Comparison of ENCODE assay signal across 23 cellular contexts in the genomic region with DNA sequence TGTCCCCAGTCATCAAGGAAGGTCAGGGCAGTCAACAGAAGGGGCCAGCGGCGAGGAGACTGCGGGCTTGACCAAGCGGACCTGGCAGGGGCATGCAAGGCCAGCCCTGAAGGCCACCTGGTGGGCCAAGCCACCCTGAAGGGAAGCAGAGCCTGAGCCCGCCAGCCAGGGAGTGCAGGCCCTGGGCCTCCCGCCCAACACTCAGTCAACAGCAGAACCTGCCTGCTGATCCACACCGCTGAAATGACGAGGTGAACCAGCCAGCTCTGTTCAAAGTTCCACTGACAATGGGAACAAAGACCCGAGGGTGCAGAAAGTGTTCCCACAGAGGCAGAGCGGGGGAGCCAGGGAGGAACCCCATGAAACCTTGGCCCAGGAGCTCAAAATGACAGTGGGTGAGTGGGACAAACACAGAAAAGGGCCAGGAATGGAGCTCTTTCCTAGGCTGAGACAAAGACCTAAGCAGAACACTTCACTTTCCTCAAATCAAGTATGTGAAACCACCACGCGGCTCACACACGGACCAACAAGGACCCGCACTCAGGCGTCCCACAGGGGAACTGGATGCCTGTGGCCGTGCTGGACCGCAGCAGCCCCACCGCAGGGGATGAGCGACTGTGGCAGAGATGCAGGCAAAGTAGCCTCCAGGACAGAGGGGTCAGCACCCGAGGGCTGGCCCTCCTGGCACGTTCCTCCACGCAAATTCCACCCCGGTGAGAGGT. TPM values are rescaled to one million over a fixed set of nuclear protein-coding genes. Genes with fewer than 3 reads are reported as not detected.
A peak's percentile ranks its signal among the peaks of the same experiment; 100 is the strongest.
DNase-seq lines count a peak whose midpoint lies in the region; ATAC-seq, FAIRE-seq and TF ChIP-seq lines count a peak whose summit lies in the region.
"Had no signal": no experiment of that assay in that cellular context is flagged by ENCODE, and none has a peak within 500 bp of the region (broad histone marks: within the 10 kb centered on the region; RNA-seq: fewer than 3 reads in every experiment).

No MANE protein-coding gene starts in this region.

- H2AK5ac ChIP-seq in mesenchymal stem cell (ENCODE audit: low read length, severe bottlenecking): no peak overlapping the region

- intact Hi-C loops in natural killer cell (cut with micrococcal nuclease): no loop called here

- no peak for FAIRE-seq in D721Med (lab: Jason Lieb, UNC)
- FAIRE-seq: GM12878, pancreas had no signal

- H3K4me3 Mint-ChIP-seq in CD4-positive, CD25-positive, alpha-beta regulatory T cell: peak overlapping the region in 2 of 4 donors; percentile 74 to 78
- peak overlapping the region; percentile 74 for H3K4me3 Mint-ChIP-seq in central memory CD8-positive, alpha-beta T cell
- H3K4me3 Mint-ChIP-seq in natural killer cell: peak overlapping the region; percentile 88

- H3K79me1 ChIP-seq in mesenchymal stem cell (replicated peaks; ENCODE audit: low read length, poor library complexity, severe bottlenecking): peaks cover 49% of the 10 kb centered on the region

- H3K4me1 ChIP-seq in CD4-positive, CD25-positive, alpha-beta regulatory T cell (ENCODE audit: control insufficient read depth, insufficient read depth, low read length, poor library complexity, severe bottlenecking): peaks cover 29% of the 10 kb centered on the region
- H3K4me1 ChIP-seq in mesenchymal stem cell (ENCODE audit: control insufficient read depth, insufficient read depth, low read depth, low read length): peaks cover 29% of the 10 kb centered on the region
- H3K4me1 ChIP-seq: HAP-1, pancreas, SJSA1 had no signal

- no peaks in the 10 kb centered on the region for H3K9me3 Mint-ChIP-seq in CD4-positive, CD25-positive, alpha-beta regulatory T cell
- no peaks in the 10 kb centered on the region for H3K9me3 Mint-ChIP-seq in central memory CD8-positive, alpha-beta T cell
- H3K9me3 Mint-ChIP-seq in natural killer cell: no peaks in the 10 kb centered on the region

- H3K27me3 Mint-ChIP-seq in CD4-positive, CD25-positive, alpha-beta regulatory T cell: no peaks in the 10 kb centered on the region
- no peaks in the 10 kb centered on the region for H3K27me3 Mint-ChIP-seq in central memory CD8-positive, alpha-beta T cell
- no peaks in the 10 kb centered on the region for H3K27me3 Mint-ChIP-seq in natural killer cell (ENCODE audit: low read depth in 2 of 2)

- peaks cover 17% of the 10 kb centered on the region for H3K36me3 ChIP-seq in CD4-positive, CD25-positive, alpha-beta regulatory T cell (ENCODE audit: control insufficient read depth, insufficient read depth, low read length)
- H3K36me3 ChIP-seq in mesenchymal stem cell (ENCODE audit: control insufficient read depth in 1 of 2, insufficient read depth in 2 of 2, low read depth in 1 of 2, low read length in 2 of 2): peaks cover 12 to 27% of the 10 kb centered on the region in 2 experiments
- H3K36me3 ChIP-seq: pancreas had no signal

- no peak overlapping the region for H4K91ac ChIP-seq in mesenchymal stem cell (ENCODE audit: low read length)

- no peak overlapping the region for H3K18ac ChIP-seq in mesenchymal stem cell (ENCODE audit: low read depth in 1 of 2, low read length in 2 of 2)

- in situ Hi-C loops in G401 (cut with HindIII; ENCODE audit: low sequenced_read_pairs): no loop called here

- H2BK120ac ChIP-seq in mesenchymal stem cell (ENCODE audit: low read depth, low read length): no peak overlapping the region

- no peak overlapping the region for H3K23ac ChIP-seq in mesenchymal stem cell (ENCODE audit: low read length in 2 of 2)

- H2BK5ac ChIP-seq in mesenchymal stem cell (ENCODE audit: low read depth, low read length, poor library complexity, severe bottlenecking): no peak overlapping the region

- H3K27me3 ChIP-seq in CD4-positive, CD25-positive, alpha-beta regulatory T cell (ENCODE audit: control insufficient read depth, insufficient read depth, low read length): no peaks in the 10 kb centered on the region
- H3K27me3 ChIP-seq in mesenchymal stem cell (ENCODE audit: control insufficient read depth in 1 of 2, insufficient read depth in 1 of 2, low read length in 2 of 2): no peaks in the 10 kb centered on the region
- H3K27me3 ChIP-seq: esophagus muscularis mucosa, MG63, pancreas, SJSA1, transverse colon had no signal

- H3K4ac ChIP-seq in mesenchymal stem cell (ENCODE audit: low read depth in 1 of 2, low read length in 2 of 2): no peak overlapping the region

- no peak overlapping the region for H2BK12ac ChIP-seq in mesenchymal stem cell (ENCODE audit: low read length in 2 of 2)

- 97% methylated on average over 23 of the region's 23 CpGs for WGBS in mesenchymal stem cell

- no peak overlapping the region for H3K4me2 ChIP-seq in mesenchymal stem cell (ENCODE audit: low read length, poor library complexity, severe bottlenecking)

- no peak overlapping the region for H2BK15ac ChIP-seq in mesenchymal stem cell (ENCODE audit: low read depth, poor library complexity, severe bottlenecking)

- no peak overlapping the region for H3K14ac ChIP-seq in mesenchymal stem cell (ENCODE audit: low read length in 2 of 2)

- no peak overlapping the region for H3K27ac ChIP-seq in CD4-positive, CD25-positive, alpha-beta regulatory T cell (ENCODE audit: insufficient read depth, low read length, poor library complexity, severe bottlenecking)
- H3K27ac ChIP-seq in mesenchymal stem cell (ENCODE audit: low read length, poor library complexity, severe bottlenecking): no peak overlapping the region
- H3K27ac ChIP-seq: esophagus muscularis mucosa, pancreas, SJSA1, transverse colon had no signal

- no peak overlapping the region for H3K4me3 ChIP-seq in CD4-positive, CD25-positive, alpha-beta regulatory T cell (ENCODE audit: low read depth, low read length)
- H3K4me3 ChIP-seq in mesenchymal stem cell (ENCODE audit: insufficient read depth in 1 of 2, low read depth in 1 of 2, low read length in 2 of 2): no peak overlapping the region
- H3K4me3 ChIP-seq: esophagus muscularis mucosa, GM12878, HAP-1, MG63, pancreas, SJSA1, transverse colon had no signal

- H3K36me3 Mint-ChIP-seq in CD4-positive, CD25-positive, alpha-beta regulatory T cell: peaks cover 21% of the 10 kb centered on the region
- peaks cover 30% of the 10 kb centered on the region for H3K36me3 Mint-ChIP-seq in central memory CD8-positive, alpha-beta T cell (ENCODE audit: insufficient read depth)
- H3K36me3 Mint-ChIP-seq in natural killer cell: no peaks in the 10 kb centered on the region

- H3K4me1 Mint-ChIP-seq in CD4-positive, CD25-positive, alpha-beta regulatory T cell: peaks cover 12 to 74% (median 44%) of the 10 kb centered on the region in 4 donors
- H3K4me1 Mint-ChIP-seq in central memory CD8-positive, alpha-beta T cell: peaks cover 52% of the 10 kb centered on the region
- H3K4me1 Mint-ChIP-seq in natural killer cell: peaks cover 70 to 73% of the 10 kb centered on the region in 2 donors

- H3K9ac ChIP-seq in mesenchymal stem cell (ENCODE audit: low read length): no peak overlapping the region

- ATAC-seq in CD4-positive, CD25-positive, alpha-beta regulatory T cell (ENCODE audit: low read depth in 2 of 2): no peak
- ATAC-seq in central memory CD8-positive, alpha-beta T cell (replicated peaks; ENCODE audit: extremely low read depth, poor library complexity, severe bottlenecking): no peak
- ATAC-seq in natural killer cell: no peak
- no peak for ATAC-seq in HG03342 (IDR thresholded peaks at IDR 0.05; ENCODE audit: unreplicated experiment)
- no peak for ATAC-seq in HG03520 (IDR thresholded peaks at IDR 0.05; ENCODE audit: unreplicated experiment)
- ATAC-seq: GM12878, sciatic nerve had no signal

- TF ChIP-seq CTCF in natural killer cell (IDR thresholded peaks at IDR 0.05) (no peak), D721Med (IDR thresholded peaks at IDR 0.05; ENCODE audit: insufficient read depth, missing control alignments) (no peak)

- peak overlapping the region; percentile 26 to 90 (median 79) for H3K27ac Mint-ChIP-seq in CD4-positive, CD25-positive, alpha-beta regulatory T cell
- peak overlapping the region; percentile 39 for H3K27ac Mint-ChIP-seq in central memory CD8-positive, alpha-beta T cell (ENCODE audit: low read depth)
- H3K27ac Mint-ChIP-seq in natural killer cell: peak overlapping the region; percentile 82 to 89

- H2AFZ ChIP-seq in mesenchymal stem cell (ENCODE audit: low read depth, low read length): no peak overlapping the region

- no peaks in the 10 kb centered on the region for H3K9me3 ChIP-seq in CD4-positive, CD25-positive, alpha-beta regulatory T cell (ENCODE audit: control insufficient read depth in 2 of 2, low read length in 2 of 2)
- H3K9me3 ChIP-seq in mesenchymal stem cell (ENCODE audit: control insufficient read depth, low read length): no peaks in the 10 kb centered on the region
- H3K9me3 ChIP-seq: esophagus muscularis mucosa, HAP-1, MG63, pancreas, SJSA1, transverse colon had no signal

- DNase-seq in CD4-positive, CD25-positive, alpha-beta regulatory T cell: no peak
- DNase-seq in G401 (ENCODE audit: low spot score): peak; percentile 48
- DNase-seq in central memory CD8-positive, alpha-beta T cell (ENCODE audit: low spot score in 2 of 2): no peak
- no peak for DNase-seq in natural killer cell
- DNase-seq in mesenchymal stem cell: no peak
- no peak for DNase-seq in D721Med (ENCODE audit: insufficient read length, low spot score)
- DNase-seq: central memory CD4-positive, alpha-beta T cell; DMS 273 treated with DMSO at 0.1 percent for 48 hours; MG63; NCI-H1694; NCI-H2227 treated with DMSO at 0.1 percent for 48 hours; NCI-H82; stimulated activated naive CD4-positive, alpha-beta T cell treated with Interleukin-2 at 50 U/mL for 16 hours had no signal

- H4K8ac ChIP-seq in mesenchymal stem cell (ENCODE audit: low read length): no peak overlapping the region

RNA-seq across cellular contexts. Expression of a gene that starts 12.0 kb away (rescaled TPM):
- 45.2 TPM for total RNA-seq in CD4-positive, CD25-positive, alpha-beta regulatory T cell
- 1 to 10 TPM; 1.1 to 2.9 (median 1.4) TPM for polyA plus RNA-seq in CD4-positive, CD25-positive, alpha-beta regulatory T cell
- total RNA-seq in G401 (2014; rRNA removed; shearing (Covaris generic)): 45.5 and 46.3 TPM in 2 replicates
- total RNA-seq in natural killer cell: 100 to 1,000 TPM; 100 to 122 (median 106) TPM
- polyA plus RNA-seq in mesenchymal stem cell (2013, experiment 1 of 2): 8.3 TPM
- polyA plus RNA-seq in mesenchymal stem cell (2013, experiment 2 of 2): 8.7 TPM

RNA-seq across cellular contexts. Expression of a gene that starts 29.8 kb away (rescaled TPM):
- 37.8 TPM for total RNA-seq in CD4-positive, CD25-positive, alpha-beta regulatory T cell
- 100 to 1,000 TPM in 1 of 4 donors, 10 to 100 TPM in 3; 63.0 to 109 (median 85.2) TPM for polyA plus RNA-seq in CD4-positive, CD25-positive, alpha-beta regulatory T cell
- 250 and 260 TPM in 2 replicates for total RNA-seq in G401 (2014; rRNA removed; shearing (Covaris generic))
- 10 to 100 TPM; 33.9 to 38.9 (median 37.5) TPM for total RNA-seq in natural killer cell
- polyA plus RNA-seq in mesenchymal stem cell (2013, experiment 1 of 2): 82.6 TPM
- polyA plus RNA-seq in mesenchymal stem cell (2013, experiment 2 of 2): 81.5 TPM

RNA-seq across cellular contexts. Expression of a gene that starts 41.2 kb away (rescaled TPM):
- total RNA-seq in CD4-positive, CD25-positive, alpha-beta regulatory T cell: 71.4 TPM
- 10 to 100 TPM in 3 of 4 donors, 1 to 10 TPM in 1; 7.8 to 45.3 (median 32.2) TPM for polyA plus RNA-seq in CD4-positive, CD25-positive, alpha-beta regulatory T cell
- total RNA-seq in G401 (2014; rRNA removed; shearing (Covaris generic)): 53.0 and 60.8 TPM in 2 replicates
- total RNA-seq in natural killer cell: 10 to 100 TPM; 48.0 to 66.7 (median 54.2) TPM
- 84.3 TPM for polyA plus RNA-seq in mesenchymal stem cell (2013, experiment 1 of 2)
- polyA plus RNA-seq in mesenchymal stem cell (2013, experiment 2 of 2): 88.5 TPM

RNA-seq across cellular contexts. Expression of a gene that starts 56.5 kb away (rescaled TPM):
- 6.7 TPM for total RNA-seq in CD4-positive, CD25-positive, alpha-beta regulatory T cell
- 10 to 100 TPM; 16.2 to 29.8 (median 23.1) TPM for polyA plus RNA-seq in CD4-positive, CD25-positive, alpha-beta regulatory T cell
- total RNA-seq in G401 (2014; rRNA removed; shearing (Covaris generic)): 312 and 362 TPM in 2 replicates
- total RNA-seq in natural killer cell: 10 to 100 TPM; 10.7 to 27.4 (median 25.4) TPM
- polyA plus RNA-seq in mesenchymal stem cell (2013, experiment 1 of 2): 411 TPM
- 395 TPM for polyA plus RNA-seq in mesenchymal stem cell (2013, experiment 2 of 2)

RNA-seq across cellular contexts. Expression of a gene that starts 57.6 kb away (rescaled TPM):
- not detected for total RNA-seq in CD4-positive, CD25-positive, alpha-beta regulatory T cell
- polyA plus RNA-seq in CD4-positive, CD25-positive, alpha-beta regulatory T cell: not detected
- not detected in 2 replicates for total RNA-seq in G401 (2014; rRNA removed; shearing (Covaris generic))
- not detected for total RNA-seq in natural killer cell
- polyA plus RNA-seq in mesenchymal stem cell (2013, experiment 1 of 2): not detected
- not detected for polyA plus RNA-seq in mesenchymal stem cell (2013, experiment 2 of 2)
- total RNA-seq: mononuclear cell, SJSA1 had no signal
